In genomic region chr2:73176205-73176880, GRCh38 we compare ENCODE assay signal across 8 cellular contexts. TPM values are rescaled to one million over a fixed set of nuclear protein-coding genes. Genes with fewer than 3 reads are reported as not detected.
DNase-seq lines count a peak whose midpoint lies in the region; ATAC-seq and TF ChIP-seq lines count a peak whose summit lies in the region.

No MANE protein-coding gene starts in this region.

- H3K9me3 ChIP-seq in NT2/D1 (ENCODE audit: insufficient read depth, low read length) (peaks cover 5% of the 10 kb centered on the region; the same call in 1 of the 2 replicates), muscle layer of duodenum (ENCODE audit: control insufficient read depth in 1 of 2, low read length in 2 of 2) (no peaks in the 10 kb centered on the region)

- H3K9ac ChIP-seq in NT2/D1 (ENCODE audit: insufficient read length, low read depth), result peak overlapping the region; percentile 67

- H3K27ac ChIP-seq in dorsolateral prefrontal cortex (peak overlapping the region in 19 of 59 donors; percentile 6 to 76 (median 53)), muscle layer of duodenum (ENCODE audit: low read length) (peak overlapping the region; percentile 58)

- intact Hi-C loops in dorsolateral prefrontal cortex (cut with DNase I), result loop anchor here (2.0 to 5.0 kb wide), 5 partner anchors 36 to 290 kb away; partner anchors contain the start of gene SPR (in 1 of the 2)

- TF ChIP-seq CTCF in dorsolateral prefrontal cortex (IDR thresholded peaks at IDR 0.05 in 54 of 56, conservative IDR thresholded peaks at IDR 0.05 in 2 of 56; ENCODE audit: low read depth in 1 of 56, partially characterized antibody in 56 of 56), result no peak

- peaks cover 63% of the 10 kb centered on the region for H3K27me3 ChIP-seq in NT2/D1 (ENCODE audit: insufficient read depth, insufficient read length)
- H3K27me3 ChIP-seq in dorsolateral prefrontal cortex, result peaks cover 0 to 42% (median 0%) of the 10 kb centered on the region in 45 donors
- H3K27me3 ChIP-seq in muscle layer of duodenum (ENCODE audit: low read depth, low read length), result peaks cover 39% of the 10 kb centered on the region

- peak; percentile 57 for DNase-seq in ELF-1 (ENCODE audit: low read depth, low spot score)
- no peak for DNase-seq in NT2/D1 (ENCODE audit: low read depth, low spot score)
- DNase-seq in dorsolateral prefrontal cortex, result peak in 1 of 10 donors; percentile 19
- DNase-seq in NCI-H1436 treated with DMSO at 0.1 percent for 48 hours (lab: John Stamatoyannopoulos, UW), result no peak
- DNase-seq in COLO829 (ENCODE audit: low spot score), result no peak

- peak overlapping the region; percentile 43 for H3K4me3 ChIP-seq in NT2/D1 (ENCODE audit: insufficient read length, low read depth)
- H3K4me3 ChIP-seq in dorsolateral prefrontal cortex, result peak overlapping the region; percentile 37 to 75 (median 64)
- H3K4me3 ChIP-seq in muscle layer of duodenum (ENCODE audit: low read depth in 1 of 2, low read length in 2 of 2), result peak overlapping the region; percentile 60 to 63

- peaks cover 14% of the 10 kb centered on the region for H3K4me1 ChIP-seq in NT2/D1 (ENCODE audit: insufficient read depth, insufficient read length)
- peaks cover 7 to 25% of the 10 kb centered on the region in 2 donors for H3K4me1 ChIP-seq in muscle layer of duodenum (ENCODE audit: control insufficient read depth in 1 of 2, insufficient read depth in 2 of 2, low read length in 2 of 2)

- TF ChIP-seq POLR2A in GM18505 (IDR thresholded peaks at IDR 0.05; ENCODE audit: borderline replicate concordance, extremely low read depth, insufficient read depth, insufficient read length), result no peak

- ATAC-seq in GM18505 (IDR thresholded peaks at IDR 0.05; ENCODE audit: unreplicated experiment), result no peak
- no peak for ATAC-seq in HG02840 (IDR thresholded peaks at IDR 0.05; ENCODE audit: low FRiP score, unreplicated experiment)

- H3K36me3 ChIP-seq in NT2/D1 (ENCODE audit: insufficient read depth, insufficient read length, low read length) (no peaks in the 10 kb centered on the region), muscle layer of duodenum (ENCODE audit: control insufficient read depth in 1 of 2, insufficient read depth in 2 of 2, low read length in 2 of 2) (no peaks in the 10 kb centered on the region)

RNA-seq across cellular contexts. Expression of gene NOTO, which starts 26.0 kb away (rescaled TPM):
- under 1 TPM in 4 of 120 experiments, not detected in 116; 0.16 to 0.25 (median 0.16) TPM for total RNA-seq in dorsolateral prefrontal cortex

RNA-seq across cellular contexts. Expression of gene SMYD5, which starts 37.7 kb away (rescaled TPM):
- 10 to 100 TPM; 25.0 to 44.3 (median 33.2) TPM for total RNA-seq in dorsolateral prefrontal cortex

RNA-seq across cellular contexts. Expression of gene PRADC1, which starts 56.7 kb away (rescaled TPM):
- 10 to 100 TPM; 12.9 to 36.2 (median 21.9) TPM for total RNA-seq in dorsolateral prefrontal cortex

RNA-seq across cellular contexts. Expression of gene CCT7, which starts 57.8 kb away (rescaled TPM):
- 100 to 1,000 TPM; 123 to 278 (median 188) TPM for total RNA-seq in dorsolateral prefrontal cortex
